In the genomic region with DNA sequence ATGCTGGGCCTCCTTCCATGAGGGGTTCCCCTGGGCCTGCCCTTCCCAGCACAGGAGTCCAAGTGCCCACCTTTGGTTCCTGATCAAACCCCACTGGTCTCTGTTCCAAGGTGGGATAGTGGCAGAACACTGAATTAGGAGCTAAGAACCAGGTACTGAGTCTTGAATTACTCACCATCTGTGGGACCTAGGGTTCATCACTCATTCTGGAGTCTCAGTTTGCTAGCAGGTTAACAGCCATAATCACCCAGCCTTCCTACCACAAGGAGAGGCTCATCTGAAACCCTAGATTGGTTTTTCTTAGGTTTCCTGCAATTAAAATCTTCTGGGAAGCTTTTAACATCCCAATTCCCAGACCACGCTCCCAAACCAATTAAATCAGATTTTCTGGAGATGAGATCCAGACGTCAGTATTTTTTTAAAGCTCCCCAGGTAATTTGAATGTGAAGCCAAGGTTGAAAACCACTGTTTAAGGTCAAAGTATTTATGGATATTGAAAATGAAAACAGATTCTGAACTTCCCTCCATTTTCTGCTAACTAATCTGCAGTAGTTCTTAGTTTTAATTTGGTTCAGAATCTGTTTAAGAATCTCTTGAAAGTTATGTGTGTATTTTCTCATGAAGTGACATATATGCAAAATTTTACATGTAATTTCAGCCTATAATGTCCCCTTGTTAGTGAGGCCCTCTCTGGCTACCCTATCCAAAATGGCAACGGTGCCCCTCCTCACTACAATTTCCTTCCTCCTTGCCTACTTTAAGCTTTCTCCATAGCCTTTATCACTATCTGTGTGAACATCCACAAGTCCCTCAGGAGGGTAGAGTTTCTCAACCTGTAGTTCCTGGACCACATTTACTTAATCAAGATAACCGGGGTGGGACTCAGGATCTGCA, we compare ENCODE assay signal across 16 cellular contexts.
DNase-seq lines count a peak whose midpoint lies in the region; ATAC-seq and TF ChIP-seq lines count a peak whose summit lies in the region.
"Had no signal": no experiment of that assay in that cellular context is flagged by ENCODE, and none has a peak within 500 bp of the region (broad histone marks: within the 10 kb centered on the region; RNA-seq: fewer than 3 reads in every experiment).

No MANE protein-coding gene starts in this region.

- DNase-seq in CD4-positive, alpha-beta T cell: no peak
- DNase-seq in activated naive CD8-positive, alpha-beta T cell treated with anti-CD3 and anti-CD28 coated beads, Interleukin-2, amount 50 U/mL, for 24 hours: no peak
- DNase-seq in ACHN (no peak), endodermal cell (no peak), thyroid gland (no peak)
- DNase-seq: activated CD4-positive, alpha-beta T cell treated with anti-CD3 and anti-CD28 coated beads, Interleukin-2, amount 50 U/mL, for 1 hour; activated naive CD4-positive, alpha-beta T cell; NCI-H1105; NCI-H510A; Peyer's patch; stimulated activated CD4-positive, alpha-beta T cell treated with anti-CD3 and anti-CD28 coated beads, Interleukin-4, amount 100 ng/mL, for 24 hours had no signal

- H3K4me3 ChIP-seq in endodermal cell (ENCODE audit: low read length) (no peak overlapping the region), thyroid gland (replicated peaks in 1 of 3) (no peak overlapping the region)
- H3K4me3 ChIP-seq: cardiac muscle cell, Peyer's patch had no signal

- WGBS in endodermal cell (ENCODE audit: insufficient coverage in 1 of 2, insufficient read length in 1 of 2), 2 experiments: 91 to 93% methylated on average over 4 of the region's 4 CpGs
- WGBS in thyroid gland, 2 donors: 85 to 89% methylated on average over 4 of the region's 4 CpGs

- ATAC-seq in CD4-positive, alpha-beta T cell (ENCODE audit: poor library complexity): no peak
- ATAC-seq in GM19025 (IDR thresholded peaks at IDR 0.05; ENCODE audit: low read depth, unreplicated experiment) (peak; percentile 35), HG02870 (IDR thresholded peaks at IDR 0.05; ENCODE audit: unreplicated experiment) (peak; percentile 69), GM18870 (IDR thresholded peaks at IDR 0.05; ENCODE audit: unreplicated experiment) (no peak)
- peak; percentile 25 for ATAC-seq in activated naive CD8-positive, alpha-beta T cell treated with anti-CD3 and anti-CD28 coated beads, Interleukin-2, amount 50 U/mL, for 24 hours
- ATAC-seq: HepG2 had no signal

- no peak overlapping the region for H3K27ac ChIP-seq in CD4-positive, alpha-beta T cell (ENCODE audit: low read depth, low read length)
- H3K27ac ChIP-seq in endodermal cell (ENCODE audit: low read depth, low read length) (no peak overlapping the region), thyroid gland (no peak overlapping the region)
- H3K27ac ChIP-seq: cardiac muscle cell had no signal

- peaks cover 10% of the 10 kb centered on the region for H3K4me1 ChIP-seq in endodermal cell (ENCODE audit: control insufficient read depth, insufficient read depth, low read length)
- H3K4me1 ChIP-seq in thyroid gland: no peaks in the 10 kb centered on the region

- H3K27me3 ChIP-seq in CD4-positive, alpha-beta T cell (ENCODE audit: control insufficient read depth, insufficient read depth, low read length): no peaks in the 10 kb centered on the region
- H3K27me3 ChIP-seq in endodermal cell (ENCODE audit: control insufficient read depth, insufficient read depth, low read length, poor library complexity, severe bottlenecking) (no peaks in the 10 kb centered on the region), thyroid gland (no peaks in the 10 kb centered on the region)
- H3K27me3 ChIP-seq: cardiac muscle cell, Peyer's patch had no signal

- CTCF ChIA-PET in CD4-positive, alpha-beta T cell (lab: Charles Lee): no interaction called here

- no peak overlapping the region for H3K9ac ChIP-seq in endodermal cell (ENCODE audit: extremely low read depth, low read length, poor library complexity, severe bottlenecking)

- H3K27me3 Mint-ChIP-seq in CD4-positive, alpha-beta T cell: no peaks in the 10 kb centered on the region
- no peaks in the 10 kb centered on the region for H3K27me3 Mint-ChIP-seq in activated naive CD8-positive, alpha-beta T cell treated with anti-CD3 and anti-CD28 coated beads, Interleukin-2, amount 50 U/mL, for 24 hours
- no peaks in the 10 kb centered on the region for H3K27me3 Mint-ChIP-seq in endodermal cell (ENCODE audit: insufficient read depth)

- intact Hi-C loops in CD4-positive, alpha-beta T cell (cut with DNase I, micrococcal nuclease): loop anchor here in 1 of 2 experiments (5.0 kb wide), 1 partner anchor 47 kb away; no protein-coding TSS in a partner anchor
- intact Hi-C loops in thyroid gland (cut with DNase I): no loop called here

- H3K27ac Mint-ChIP-seq in CD4-positive, alpha-beta T cell: peak overlapping the region; percentile 86
- no peak overlapping the region for H3K27ac Mint-ChIP-seq in activated naive CD8-positive, alpha-beta T cell treated with anti-CD3 and anti-CD28 coated beads, Interleukin-2, amount 50 U/mL, for 24 hours
- no peak overlapping the region for H3K27ac Mint-ChIP-seq in endodermal cell

- in situ Hi-C loops in ACHN (cut with HindIII; ENCODE audit: low pct_ligation_motif_present, low pct_unique_long_range_greater_than_20kb, low sequenced_read_pairs): no loop called here

- POLR2A ChIA-PET in CD4-positive, alpha-beta T cell (lab: Charles Lee): interaction anchor here (1.2 kb wide), 1 partner anchor 149 kb away, joined by 3 read pairs; no protein-coding TSS in a partner anchor

- no peaks in the 10 kb centered on the region for H3K9me3 Mint-ChIP-seq in CD4-positive, alpha-beta T cell
- H3K9me3 Mint-ChIP-seq in activated naive CD8-positive, alpha-beta T cell treated with anti-CD3 and anti-CD28 coated beads, Interleukin-2, amount 50 U/mL, for 24 hours: peaks cover 4% of the 10 kb centered on the region
- H3K9me3 Mint-ChIP-seq in endodermal cell: no peaks in the 10 kb centered on the region

- H3K4me3 Mint-ChIP-seq in CD4-positive, alpha-beta T cell: no peak overlapping the region
- no peak overlapping the region for H3K4me3 Mint-ChIP-seq in activated naive CD8-positive, alpha-beta T cell treated with anti-CD3 and anti-CD28 coated beads, Interleukin-2, amount 50 U/mL, for 24 hours
- no peak overlapping the region for H3K4me3 Mint-ChIP-seq in endodermal cell

- no peaks in the 10 kb centered on the region for H3K9me3 ChIP-seq in CD4-positive, alpha-beta T cell (ENCODE audit: control insufficient read depth, low read length)
- no peaks in the 10 kb centered on the region for H3K9me3 ChIP-seq in endodermal cell (ENCODE audit: control insufficient read depth, low read length)
- no peaks in the 10 kb centered on the region for H3K9me3 ChIP-seq in thyroid gland
- H3K9me3 ChIP-seq: Peyer's patch had no signal

- H3K36me3 ChIP-seq in endodermal cell (ENCODE audit: control insufficient read depth, insufficient read depth, low read length): no peaks in the 10 kb centered on the region
- H3K36me3 ChIP-seq in thyroid gland: no peaks in the 10 kb centered on the region
- H3K36me3 ChIP-seq: cardiac muscle cell, Peyer's patch had no signal

- H3K4me1 Mint-ChIP-seq in CD4-positive, alpha-beta T cell (ENCODE audit: low read depth): peaks cover 40% of the 10 kb centered on the region
- peaks cover 62% of the 10 kb centered on the region for H3K4me1 Mint-ChIP-seq in activated naive CD8-positive, alpha-beta T cell treated with anti-CD3 and anti-CD28 coated beads, Interleukin-2, amount 50 U/mL, for 24 hours
- H3K4me1 Mint-ChIP-seq in endodermal cell: peaks cover 35% of the 10 kb centered on the region

- TF ChIP-seq POLR2A in thyroid gland (IDR thresholded peaks at IDR 0.05): no peak

- H3K36me3 Mint-ChIP-seq in CD4-positive, alpha-beta T cell (ENCODE audit: low read depth): no peaks in the 10 kb centered on the region
- peaks cover 1% of the 10 kb centered on the region for H3K36me3 Mint-ChIP-seq in activated naive CD8-positive, alpha-beta T cell treated with anti-CD3 and anti-CD28 coated beads, Interleukin-2, amount 50 U/mL, for 24 hours (ENCODE audit: low read depth)
- no peaks in the 10 kb centered on the region for H3K36me3 Mint-ChIP-seq in endodermal cell (ENCODE audit: low read depth)

- TF ChIP-seq CTCF in CD4-positive, alpha-beta T cell (IDR thresholded peaks at IDR 0.05): no peak
- TF ChIP-seq CTCF in endodermal cell (conservative IDR thresholded peaks at IDR 0.05) (no peak), thyroid gland (IDR thresholded peaks at IDR 0.05) (no peak)

Comparison
In these comparisons a context has a peak if more than half of its experiments do, and no peak if none do; other contexts are left out.
1. ATAC-seq: peak in GM19025 (single experiment), HG02870 (single experiment) and activated naive CD8-positive, alpha-beta T cell treated with anti-CD3 and anti-CD28 coated beads, Interleukin-2, amount 50 U/mL, for 24 hours (single experiment); none in CD4-positive, alpha-beta T cell (single experiment) and GM18870 (single experiment).